Comparison of ENCODE assay signal across 11 cellular contexts in genomic region chr7:11192506-11192905, GRCh38.
DNase-seq lines count a peak whose midpoint lies in the region; ATAC-seq and TF ChIP-seq lines count a peak whose summit lies in the region.
"Had no signal": no experiment of that assay in that cellular context is flagged by ENCODE, and none has a peak within 500 bp of the region (broad histone marks: within the 10 kb centered on the region; RNA-seq: fewer than 3 reads in every experiment).

No MANE protein-coding gene starts in this region.

- no peak for TF ChIP-seq CTCF in dorsolateral prefrontal cortex (IDR thresholded peaks at IDR 0.05 in 54 of 56, conservative IDR thresholded peaks at IDR 0.05 in 2 of 56; ENCODE audit: low read depth in 1 of 56, partially characterized antibody in 56 of 56)
- no peak for TF ChIP-seq CTCF in transverse colon (IDR thresholded peaks at IDR 0.05)

- H3K27ac ChIP-seq in dorsolateral prefrontal cortex (no peak overlapping the region), mucosa of rectum (ENCODE audit: low read depth in 2 of 2, low read length in 2 of 2) (peak overlapping the region; percentile 17 to 44), transverse colon (peak overlapping the region; percentile 23 to 55 (median 30))
- H3K27ac ChIP-seq: spleen had no signal

- no peaks in the 10 kb centered on the region for H3K36me3 Mint-ChIP-seq in activated naive CD4-positive, alpha-beta T cell treated with anti-CD3 and anti-CD28 coated beads, Interleukin-2, amount 50 U/mL, for 72 hours
- no peaks in the 10 kb centered on the region for H3K36me3 Mint-ChIP-seq in activated naive CD4-positive, alpha-beta T cell treated with anti-CD3 and anti-CD28 coated beads, Interleukin-2, amount 10 ng/mL, durations not matched to agents 7 days and 5 days
- H3K36me3 Mint-ChIP-seq: CD4-positive, CD25-positive, alpha-beta regulatory T cell had no signal

- no peaks in the 10 kb centered on the region for H3K4me1 ChIP-seq in mucosa of rectum (ENCODE audit: control insufficient read depth in 2 of 2, insufficient read depth in 2 of 2, low read length in 2 of 2)
- peaks cover 0 to 11% (median 0%) of the 10 kb centered on the region in 4 donors for H3K4me1 ChIP-seq in transverse colon

- no peak for DNase-seq in activated naive CD4-positive, alpha-beta T cell treated with anti-CD3 and anti-CD28 coated beads, Interleukin-2, amount 50 U/mL, for 72 hours (ENCODE audit: low spot score in 2 of 2)
- no peak for DNase-seq in activated naive CD4-positive, alpha-beta T cell treated with anti-CD3 and anti-CD28 coated beads, Interleukin-2, amount 10 ng/mL, durations not matched to agents 7 days and 5 days
- no peak for DNase-seq in dorsolateral prefrontal cortex
- DNase-seq in transverse colon, result no peak
- DNase-seq in inferior parietal cortex (ENCODE audit: extremely low spot score), result no peak
- DNase-seq in stimulated activated CD4-positive, alpha-beta T cell treated with anti-CD3 and anti-CD28 coated beads, Interleukin-1b, Interleukin-23, amount 100 ng/mL, for 48 hours, result no peak
- DNase-seq: activated CD4-positive, alpha-beta T cell treated with anti-CD3 and anti-CD28 coated beads, Interleukin-2, amount 50 U/mL, for 4 hours; CD4-positive, CD25-positive, alpha-beta regulatory T cell; spleen had no signal

- H3K27ac Mint-ChIP-seq in activated naive CD4-positive, alpha-beta T cell treated with anti-CD3 and anti-CD28 coated beads, Interleukin-2, amount 50 U/mL, for 72 hours, result peak overlapping the region in 1 of 2 donors; percentile 46
- H3K27ac Mint-ChIP-seq in activated naive CD4-positive, alpha-beta T cell treated with anti-CD3 and anti-CD28 coated beads, Interleukin-2, amount 10 ng/mL, durations not matched to agents 7 days and 5 days, result no peak overlapping the region
- H3K27ac Mint-ChIP-seq: CD4-positive, CD25-positive, alpha-beta regulatory T cell had no signal

- no peaks in the 10 kb centered on the region for H3K27me3 ChIP-seq in dorsolateral prefrontal cortex
- H3K27me3 ChIP-seq in mucosa of rectum (ENCODE audit: control insufficient read depth in 2 of 2, insufficient read depth in 2 of 2, low read length in 2 of 2), result no peaks in the 10 kb centered on the region
- H3K27me3 ChIP-seq in transverse colon, result no peaks in the 10 kb centered on the region
- H3K27me3 ChIP-seq: spleen had no signal

- peak overlapping the region in 43 of 59 donors; percentile 6 to 73 (median 50) for H3K4me3 ChIP-seq in dorsolateral prefrontal cortex
- H3K4me3 ChIP-seq in mucosa of rectum (ENCODE audit: low read length in 2 of 2), result peak overlapping the region in 1 of 2 donors; percentile 50
- peak overlapping the region in 1 of 4 donors; percentile 37 for H3K4me3 ChIP-seq in transverse colon

- H3K9me3 ChIP-seq in mucosa of rectum (ENCODE audit: control insufficient read depth in 2 of 2, low read length in 2 of 2) (no peaks in the 10 kb centered on the region), transverse colon (no peaks in the 10 kb centered on the region)
- H3K9me3 ChIP-seq: spleen had no signal

- H3K9ac ChIP-seq in mucosa of rectum (ENCODE audit: low read depth in 1 of 2, low read length in 2 of 2), result peak overlapping the region in 1 of 2 donors; percentile 8

- no peaks in the 10 kb centered on the region for H3K9me3 Mint-ChIP-seq in activated naive CD4-positive, alpha-beta T cell treated with anti-CD3 and anti-CD28 coated beads, Interleukin-2, amount 50 U/mL, for 72 hours
- H3K9me3 Mint-ChIP-seq in activated naive CD4-positive, alpha-beta T cell treated with anti-CD3 and anti-CD28 coated beads, Interleukin-2, amount 10 ng/mL, durations not matched to agents 7 days and 5 days, result no peaks in the 10 kb centered on the region

- CTCF ChIA-PET in activated naive CD4-positive, alpha-beta T cell treated with anti-CD3 and anti-CD28 coated beads, Interleukin-2, amount 10 ng/mL, durations not matched to agents 7 days and 5 days (lab: Charles Lee), result interaction anchor here (1.3 kb wide), 1 partner anchor 16 kb away, joined by 3 read pairs; no protein-coding TSS in a partner anchor

- no peaks in the 10 kb centered on the region for H3K36me3 ChIP-seq in mucosa of rectum (ENCODE audit: control insufficient read depth in 2 of 2, insufficient read depth in 2 of 2, low read length in 2 of 2)
- no peaks in the 10 kb centered on the region for H3K36me3 ChIP-seq in transverse colon
- H3K36me3 ChIP-seq: spleen had no signal

- ATAC-seq in activated naive CD4-positive, alpha-beta T cell treated with anti-CD3 and anti-CD28 coated beads, Interleukin-2, amount 50 U/mL, for 72 hours, result peak; percentile 85 to 88
- no peak for ATAC-seq in HG02885 (IDR thresholded peaks at IDR 0.05; ENCODE audit: poor library complexity, unreplicated experiment)

- no peak for TF ChIP-seq POLR2A in transverse colon (IDR thresholded peaks at IDR 0.05)

- 57 to 73% methylated on average over 5 of the region's 5 CpGs for WGBS in transverse colon (ENCODE audit: low coverage in 1 of 2), 2 donors

- H3K27me3 Mint-ChIP-seq in activated naive CD4-positive, alpha-beta T cell treated with anti-CD3 and anti-CD28 coated beads, Interleukin-2, amount 10 ng/mL, durations not matched to agents 7 days and 5 days, result peaks cover 18% of the 10 kb centered on the region

- no peak for TF ChIP-seq EP300 in transverse colon (IDR thresholded peaks at IDR 0.05; ENCODE audit: low read depth)

- in situ Hi-C loops in transverse colon (cut with MboI; ENCODE audit: low pct_ligation_motif_present in 1 of 4, low pct_unique_long_range_greater_than_20kb in 1 of 4, low sequenced_read_pairs in 3 of 4), result no loop called here

- H3K4me3 Mint-ChIP-seq in activated naive CD4-positive, alpha-beta T cell treated with anti-CD3 and anti-CD28 coated beads, Interleukin-2, amount 10 ng/mL, durations not matched to agents 7 days and 5 days, result no peak overlapping the region
- H3K4me3 Mint-ChIP-seq: CD4-positive, CD25-positive, alpha-beta regulatory T cell had no signal

- no peaks in the 10 kb centered on the region for H3K4me1 Mint-ChIP-seq in activated naive CD4-positive, alpha-beta T cell treated with anti-CD3 and anti-CD28 coated beads, Interleukin-2, amount 10 ng/mL, durations not matched to agents 7 days and 5 days

- intact Hi-C loops in dorsolateral prefrontal cortex (cut with DNase I) (no loop called here), transverse colon (cut with DNase I; ENCODE audit: low total_unique reads) (no loop called here)

Comparison
In these comparisons a context has a peak if more than half of its experiments do, and no peak if none do; other contexts are left out.
1. H3K27ac ChIP-seq: peak in mucosa of rectum (2 of 2) and transverse colon (4 of 4); none in dorsolateral prefrontal cortex (0 of 59).